In genomic region chr7:151051108-151051507, GRCh38 we compare ENCODE assay signal across 9 cellular contexts. TPM values are rescaled to one million over a fixed set of nuclear protein-coding genes. Genes with fewer than 3 reads are reported as not detected.
DNase-seq lines count a peak whose midpoint lies in the region; ATAC-seq and TF ChIP-seq lines count a peak whose summit lies in the region.
"Had no signal": no experiment of that assay in that cellular context is flagged by ENCODE, and none has a peak within 500 bp of the region (broad histone marks: within the 10 kb centered on the region; RNA-seq: fewer than 3 reads in every experiment).

No MANE protein-coding gene starts in this region.

- H3K79me2 ChIP-seq in ACC112 (ENCODE audit: control insufficient read depth, insufficient read depth, low read length, unreplicated experiment): no peaks in the 10 kb centered on the region

- H3K27me3 Mint-ChIP-seq in activated naive CD8-positive, alpha-beta T cell treated with anti-CD3 and anti-CD28 coated beads, Interleukin-2, amount 10 ng/mL, durations not matched to agents 7 days and 5 days: peaks cover 13% of the 10 kb centered on the region

- no peak for TF ChIP-seq CTCF in lower leg skin (IDR thresholded peaks at IDR 0.05)

- peaks cover 14% of the 10 kb centered on the region for H3K4me1 Mint-ChIP-seq in activated naive CD8-positive, alpha-beta T cell treated with anti-CD3 and anti-CD28 coated beads, Interleukin-2, amount 10 ng/mL, durations not matched to agents 7 days and 5 days

- 0 to 1% methylated on average over 13 to 36 of the region's 50 CpGs for WGBS in lower leg skin, 2 donors

- H3K36me3 ChIP-seq in ACC112 (ENCODE audit: insufficient read depth, low read length) (no peaks in the 10 kb centered on the region), NT2/D1 (ENCODE audit: insufficient read depth, insufficient read length, low read length) (peaks cover 11% of the 10 kb centered on the region)

- H3K4me3 ChIP-seq in ACC112 (ENCODE audit: low read depth, low read length) (peak overlapping the region; percentile 36; the same call in 1 of the 2 replicates), NT2/D1 (ENCODE audit: insufficient read length, low read depth) (no peak overlapping the region), lower leg skin (ENCODE audit: low read depth, poor library complexity, severe bottlenecking) (no peak overlapping the region)

- no peak for TF ChIP-seq POLR2A in lower leg skin (IDR thresholded peaks at IDR 0.05)

- no peaks in the 10 kb centered on the region for H3K9me3 Mint-ChIP-seq in activated naive CD8-positive, alpha-beta T cell treated with anti-CD3 and anti-CD28 coated beads, Interleukin-2, amount 10 ng/mL, durations not matched to agents 7 days and 5 days

- POLR2A ChIA-PET in activated naive CD8-positive, alpha-beta T cell treated with anti-CD3 and anti-CD28 coated beads, Interleukin-2, amount 10 ng/mL, durations not matched to agents 7 days and 5 days (lab: Charles Lee): interaction anchor here (1.1 kb wide), 1 partner anchor 12 kb away, joined by 3 read pairs; no protein-coding TSS in a partner anchor
- POLR2A ChIA-PET in HEK293T (lab: Yijun Ruan, JAX): interaction anchor here (1.0 kb wide), 2 partner anchors 8 to 23 kb away, joined by 3 to 4 read pairs; partner anchors contain the start of genes ABCB8 and SLC4A2

- no peak overlapping the region for H3K27ac ChIP-seq in ACC112 (ENCODE audit: low read depth, low read length)

- H3K9me3 ChIP-seq in NT2/D1 (ENCODE audit: insufficient read depth, low read length): no peaks in the 10 kb centered on the region
- H3K9me3 ChIP-seq: Caco-2 had no signal

- intact Hi-C loops in lower leg skin (cut with DNase I; ENCODE audit: low total_unique reads): loop anchor here (5.0 kb wide), 1 partner anchor 1531 kb away; no protein-coding TSS in a partner anchor

- no peak overlapping the region for H3K27ac Mint-ChIP-seq in activated naive CD8-positive, alpha-beta T cell treated with anti-CD3 and anti-CD28 coated beads, Interleukin-2, amount 10 ng/mL, durations not matched to agents 7 days and 5 days

- peaks cover 4% of the 10 kb centered on the region; the same call in 1 of the 2 replicates for H3K27me3 ChIP-seq in ACC112 (ENCODE audit: insufficient read depth, low read length)
- H3K27me3 ChIP-seq in NT2/D1 (ENCODE audit: insufficient read depth, insufficient read length): peaks cover 29% of the 10 kb centered on the region

- peak; percentile 73 for ATAC-seq in activated naive CD8-positive, alpha-beta T cell treated with anti-CD3 and anti-CD28 coated beads, Interleukin-2, amount 10 ng/mL, durations not matched to agents 7 days and 5 days (ENCODE audit: low read depth)
- ATAC-seq in HG02970 (IDR thresholded peaks at IDR 0.05; ENCODE audit: low FRiP score, unreplicated experiment): no peak

- H2AFZ ChIP-seq in ACC112 (ENCODE audit: low read length, unreplicated experiment): no peak overlapping the region

- DNase-seq in NT2/D1 (ENCODE audit: low read depth, low spot score): peak; percentile 83
- DNase-seq in activated naive CD8-positive, alpha-beta T cell treated with anti-CD3 and anti-CD28 coated beads, Interleukin-2, amount 10 ng/mL, durations not matched to agents 7 days and 5 days: peak; percentile 77
- peak; percentile 68 for DNase-seq in hepatic stellate cell (ENCODE audit: low spot score)
- DNase-seq in stimulated activated CD4-positive, alpha-beta T cell treated with anti-CD3 and anti-CD28 coated beads, Interleukin-12 subunit alpha, Interleukin-12 subunit beta, amount 100 ng/mL, for 48 hours (ENCODE audit: low read depth in 2 of 3, low spot score in 1 of 3): peak in 2 of 3 donors; percentile 14 to 28
- DNase-seq in HEK293T (ENCODE audit: extremely low spot score): no peak
- DNase-seq in lower leg skin (ENCODE audit: low spot score in 2 of 2): no peak

- peaks cover 4% of the 10 kb centered on the region for H3K36me3 Mint-ChIP-seq in activated naive CD8-positive, alpha-beta T cell treated with anti-CD3 and anti-CD28 coated beads, Interleukin-2, amount 10 ng/mL, durations not matched to agents 7 days and 5 days

- H3K4me1 ChIP-seq in ACC112 (ENCODE audit: control insufficient read depth, insufficient read depth, low read length, unreplicated experiment) (peaks cover 13% of the 10 kb centered on the region), NT2/D1 (ENCODE audit: insufficient read depth, insufficient read length) (peaks cover 8% of the 10 kb centered on the region)
- H3K4me1 ChIP-seq: Caco-2 had no signal

- CTCF ChIA-PET in HEK293T (lab: Yijun Ruan, JAX): no interaction called here

- no peak overlapping the region for H3K4me3 Mint-ChIP-seq in activated naive CD8-positive, alpha-beta T cell treated with anti-CD3 and anti-CD28 coated beads, Interleukin-2, amount 10 ng/mL, durations not matched to agents 7 days and 5 days

- H3K9ac ChIP-seq in NT2/D1 (ENCODE audit: insufficient read length, low read depth): peak overlapping the region; percentile 21

TF ChIP-seq in HEK293T, 16 proteins besides CTCF, POLR2A, EP300 and RAD21:
- TF ChIP-seq FOXK2 (IDR thresholded peaks at IDR 0.05) (no peak), ELF4 (IDR thresholded peaks at IDR 0.05) (no peak), TARDBP (IDR thresholded peaks at IDR 0.05) (no peak), HDGF (IDR thresholded peaks at IDR 0.05; ENCODE audit: borderline replicate concordance) (no peak), FOXM1 (IDR thresholded peaks at IDR 0.05; ENCODE audit: borderline replicate concordance) (no peak), LEF1 (IDR thresholded peaks at IDR 0.05; ENCODE audit: borderline replicate concordance) (no peak), BHLHE40 (IDR thresholded peaks at IDR 0.05; ENCODE audit: borderline replicate concordance) (no peak), ARNT (IDR thresholded peaks at IDR 0.05) (no peak), FOXA1 (IDR thresholded peaks at IDR 0.05) (no peak), NFRKB (IDR thresholded peaks at IDR 0.05) (no peak)

RNA-seq across cellular contexts. Expression of gene ASIC3, which starts 2.8 kb away (rescaled TPM):
- total RNA-seq in activated naive CD8-positive, alpha-beta T cell treated with anti-CD3 and anti-CD28 coated beads, Interleukin-2, amount 10 ng/mL, durations not matched to agents 7 days and 5 days: 1 to 10 TPM; 4.7 to 6.0 TPM
- total RNA-seq in lower leg skin: 1 to 10 TPM; 2.3 to 2.9 (median 2.5) TPM

RNA-seq across cellular contexts. Expression of gene CDK5, which starts 6.6 kb away (rescaled TPM):
- 10 to 100 TPM; 15.3 to 15.9 TPM for total RNA-seq in activated naive CD8-positive, alpha-beta T cell treated with anti-CD3 and anti-CD28 coated beads, Interleukin-2, amount 10 ng/mL, durations not matched to agents 7 days and 5 days
- total RNA-seq in lower leg skin: 10 to 100 TPM in 1 of 4 donors, 1 to 10 TPM in 3; 3.9 to 13.7 (median 7.2) TPM

RNA-seq across cellular contexts. Expression of gene SLC4A2, which starts 8.3 kb away (rescaled TPM):
- total RNA-seq in activated naive CD8-positive, alpha-beta T cell treated with anti-CD3 and anti-CD28 coated beads, Interleukin-2, amount 10 ng/mL, durations not matched to agents 7 days and 5 days: 10 to 100 TPM; 86.8 to 89.9 TPM
- total RNA-seq in lower leg skin: 10 to 100 TPM; 56.3 to 83.5 (median 67.7) TPM

RNA-seq across cellular contexts. Expression of gene ABCB8, which starts 22.9 kb away (rescaled TPM):
- 10 to 100 TPM; 48.1 to 48.3 TPM for total RNA-seq in activated naive CD8-positive, alpha-beta T cell treated with anti-CD3 and anti-CD28 coated beads, Interleukin-2, amount 10 ng/mL, durations not matched to agents 7 days and 5 days
- total RNA-seq in lower leg skin: 10 to 100 TPM; 22.9 to 35.2 (median 27.6) TPM

RNA-seq across cellular contexts. Expression of gene ATG9B, which starts 26.8 kb away (rescaled TPM):
- total RNA-seq in activated naive CD8-positive, alpha-beta T cell treated with anti-CD3 and anti-CD28 coated beads, Interleukin-2, amount 10 ng/mL, durations not matched to agents 7 days and 5 days: 10 to 100 TPM; 11.1 to 11.6 TPM
- 100 to 1,000 TPM in 1 of 4 donors, 10 to 100 TPM in 3; 47.6 to 125 (median 59.8) TPM for total RNA-seq in lower leg skin

Comparison
In these comparisons a context has a peak if more than half of its experiments do, and no peak if none do; other contexts are left out.
1. DNase-seq: peak in NT2/D1 (single experiment), activated naive CD8-positive, alpha-beta T cell treated with anti-CD3 and anti-CD28 coated beads, Interleukin-2, amount 10 ng/mL, durations not matched to agents 7 days and 5 days (single experiment), hepatic stellate cell (single experiment) and stimulated activated CD4-positive, alpha-beta T cell treated with anti-CD3 and anti-CD28 coated beads, Interleukin-12 subunit alpha, Interleukin-12 subunit beta, amount 100 ng/mL, for 48 hours (2 of 3); none in HEK293T (single experiment) and lower leg skin (0 of 2).